ENCODE assay signal across 22 cellular contexts in genomic region chr5:163377982-163378381, GRCh38.
"Had no signal": no experiment of that assay in that cellular context is flagged by ENCODE, and none has a peak within 500 bp of the region (broad histone marks: within the 10 kb centered on the region; RNA-seq: fewer than 3 reads in every experiment).

No MANE protein-coding gene starts in this region.

- ATAC-seq: gastroesophageal sphincter; left colon; left ventricle myocardium superior; naive thymus-derived CD4-positive, alpha-beta T cell; stimulated activated naive B cell treated with anti-CD40 and anti-IgM and Interleukin-4, amounts not matched to agents 10 μg/mL and 1 μg/mL and 100 μg/mL, for 72 hours; stimulated activated naive CD8-positive, alpha-beta T cell treated with anti-CD3 and anti-CD28 coated beads, Interleukin-15, amount 100 ng/mL, for 72 hours had no signal

- H3K9me3 Mint-ChIP-seq: stimulated activated naive CD8-positive, alpha-beta T cell treated with anti-CD3 and anti-CD28 coated beads, Interleukin-15, amount 100 ng/mL, for 72 hours had no signal

- H3K4me1 ChIP-seq: esophagus muscularis mucosa, gastroesophageal sphincter, right atrium auricular region, sigmoid colon had no signal

- H3K4me3 ChIP-seq: dorsolateral prefrontal cortex, esophagus muscularis mucosa, gastroesophageal sphincter, lung, right atrium auricular region, sigmoid colon, skin epidermis, thoracic aorta, transverse colon had no signal

- H3K4me3 Mint-ChIP-seq: naive thymus-derived CD4-positive, alpha-beta T cell; nephron progenitor cell; stimulated activated naive B cell treated with anti-CD40 and anti-IgM and Interleukin-4, amounts not matched to agents 10 μg/mL and 1 μg/mL and 100 μg/mL, for 72 hours; stimulated activated naive CD8-positive, alpha-beta T cell treated with anti-CD3 and anti-CD28 coated beads, Interleukin-15, amount 100 ng/mL, for 72 hours had no signal

- H3K27me3 ChIP-seq: dorsolateral prefrontal cortex, esophagus muscularis mucosa, gastroesophageal sphincter, right atrium auricular region, sigmoid colon, transverse colon had no signal

- DNase-seq: cortex of kidney; effector memory CD4-positive, alpha-beta T cell; glutamatergic neuron; left colon; left ventricle myocardium superior; mesendoderm; naive thymus-derived CD4-positive, alpha-beta T cell; nephron progenitor cell; sigmoid colon; stimulated activated CD4-positive, alpha-beta T cell treated with anti-CD3 and anti-CD28 coated beads, Interleukin-2, amount 100 ng/mL, for 24 hours; stimulated activated CD4-positive, alpha-beta T cell treated with anti-CD3 and anti-CD28 coated beads, Interleukin-4, amount 100 ng/mL, for 4 hours; stimulated activated naive B cell treated with anti-CD40 and anti-IgM and Interleukin-4, amounts not matched to agents 10 μg/mL and 1 μg/mL and 100 μg/mL, for 72 hours; stimulated activated naive CD8-positive, alpha-beta T cell treated with anti-CD3 and anti-CD28 coated beads, Interleukin-15, amount 100 ng/mL, for 72 hours; transverse colon had no signal

- H3K4me1 Mint-ChIP-seq: stimulated activated naive B cell treated with anti-CD40 and anti-IgM and Interleukin-4, amounts not matched to agents 10 μg/mL and 1 μg/mL and 100 μg/mL, for 72 hours; stimulated activated naive CD8-positive, alpha-beta T cell treated with anti-CD3 and anti-CD28 coated beads, Interleukin-15, amount 100 ng/mL, for 72 hours had no signal

- H3K27ac ChIP-seq: epithelial cell of prostate, esophagus muscularis mucosa, gastroesophageal sphincter, right atrium auricular region, sigmoid colon, skin epidermis, thoracic aorta, transverse colon had no signal

- H3K36me3 Mint-ChIP-seq: stimulated activated naive B cell treated with anti-CD40 and anti-IgM and Interleukin-4, amounts not matched to agents 10 μg/mL and 1 μg/mL and 100 μg/mL, for 72 hours had no signal

- H3K27ac Mint-ChIP-seq: naive thymus-derived CD4-positive, alpha-beta T cell; nephron progenitor cell; stimulated activated naive B cell treated with anti-CD40 and anti-IgM and Interleukin-4, amounts not matched to agents 10 μg/mL and 1 μg/mL and 100 μg/mL, for 72 hours; stimulated activated naive CD8-positive, alpha-beta T cell treated with anti-CD3 and anti-CD28 coated beads, Interleukin-15, amount 100 ng/mL, for 72 hours had no signal

- H3K9me3 ChIP-seq: esophagus muscularis mucosa, gastroesophageal sphincter, right atrium auricular region, sigmoid colon, thoracic aorta, transverse colon had no signal

- H3K36me3 ChIP-seq: esophagus muscularis mucosa, gastroesophageal sphincter, right atrium auricular region, sigmoid colon, thoracic aorta, transverse colon had no signal
